In the genomic region with DNA sequence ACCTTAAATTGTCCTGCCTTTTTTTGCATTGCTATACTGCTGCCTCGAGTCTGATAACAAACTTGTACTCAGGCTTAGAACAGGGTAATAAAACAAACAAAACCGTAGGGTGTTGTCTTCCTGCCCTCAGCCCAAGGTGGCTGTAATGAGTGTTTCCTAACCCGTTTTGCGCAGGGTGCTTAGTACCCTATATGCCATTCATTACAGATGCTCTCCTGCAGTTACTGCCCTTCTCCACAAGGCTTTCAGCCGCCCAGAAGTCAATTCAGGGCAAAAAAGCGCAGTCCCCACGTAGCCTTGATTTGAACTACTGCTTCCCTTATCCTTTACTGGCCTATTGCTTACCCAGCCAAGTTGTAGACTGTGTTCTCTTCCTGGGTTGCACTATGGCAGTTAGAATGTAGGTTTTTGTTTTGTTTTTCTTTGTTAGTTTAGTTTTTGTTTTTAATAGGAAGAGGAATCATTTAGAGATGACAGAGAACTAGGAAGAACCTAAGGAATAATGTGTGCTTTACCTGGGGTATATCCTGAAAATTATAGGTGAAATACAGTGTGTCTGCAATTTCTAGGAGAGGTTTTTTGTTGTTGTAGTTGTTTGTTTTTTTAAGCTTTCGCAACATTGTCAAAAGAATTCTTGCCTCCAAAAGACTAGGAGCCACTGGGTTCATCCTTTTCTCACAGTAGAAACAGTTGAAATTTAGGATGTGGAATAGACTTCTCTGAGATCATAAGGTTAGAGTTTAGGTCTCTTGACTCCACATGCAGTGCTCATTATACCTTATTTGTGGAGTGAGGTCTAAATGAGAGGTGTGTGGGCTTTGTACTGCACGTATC, we compare ENCODE assay signal across 9 cellular contexts. TPM values are rescaled to one million over a fixed set of nuclear protein-coding genes. Genes with fewer than 3 reads are reported as not detected.
A peak's percentile ranks its signal among the peaks of the same experiment; 100 is the strongest.
DNase-seq lines count a peak whose midpoint lies in the region; ATAC-seq and TF ChIP-seq lines count a peak whose summit lies in the region.
"Had no signal": no experiment of that assay in that cellular context is flagged by ENCODE, and none has a peak within 500 bp of the region (broad histone marks: within the 10 kb centered on the region; RNA-seq: fewer than 3 reads in every experiment).

No MANE protein-coding gene starts in this region.

- H3K9ac ChIP-seq in endodermal cell (ENCODE audit: extremely low read depth, low read length, poor library complexity, severe bottlenecking), result peak overlapping the region; percentile 79
- peak overlapping the region; percentile 89 for H3K9ac ChIP-seq in mucosa of rectum (ENCODE audit: low read depth in 1 of 2, low read length in 2 of 2)

- H3K9me3 Mint-ChIP-seq in activated CD8-positive, alpha-beta T cell treated with anti-CD3 and anti-CD28 coated beads for 36 hours, result no peaks in the 10 kb centered on the region
- H3K9me3 Mint-ChIP-seq in endodermal cell, result no peaks in the 10 kb centered on the region
- no peaks in the 10 kb centered on the region for H3K9me3 Mint-ChIP-seq in stimulated activated memory B cell treated with anti-CD40 and anti-IgM and Interleukin-4, amounts not matched to agents 10 μg/mL and 1 μg/mL and 100 μg/mL, for 72 hours

- POLR2A ChIA-PET in activated CD8-positive, alpha-beta T cell treated with anti-CD3 and anti-CD28 coated beads for 36 hours (lab: Charles Lee), result interaction anchor here (0.9 to 3.3 kb wide), 5 partner anchors 7 to 64 kb away, joined by 3 to 36 read pairs (median 3); partner anchors contain the start of gene SLC26A2

- intact Hi-C loops in activated CD8-positive, alpha-beta T cell treated with anti-CD3 and anti-CD28 coated beads for 36 hours (cut with micrococcal nuclease), result loop anchor here (10.0 kb wide), 1 partner anchor 753 kb away; the partner anchor contains the start of gene DCTN4

- TF ChIP-seq CTCF in AG10803 (conservative IDR thresholded peaks at IDR 0.05; ENCODE audit: low read length), result peak; percentile 86
- peak; percentile 70 for TF ChIP-seq CTCF in activated CD8-positive, alpha-beta T cell treated with anti-CD3 and anti-CD28 coated beads for 36 hours (IDR thresholded peaks at IDR 0.05)
- peak; percentile 75 for TF ChIP-seq CTCF in endodermal cell (conservative IDR thresholded peaks at IDR 0.05)

- peak; percentile 80 for DNase-seq in AG10803 (ENCODE audit: low read depth)
- peak; percentile 75 for DNase-seq in NCI-H748 (lab: John Stamatoyannopoulos, UW; ENCODE audit: unreplicated experiment)
- DNase-seq in activated CD8-positive, alpha-beta T cell treated with anti-CD3 and anti-CD28 coated beads for 36 hours, result peak; percentile 74
- peak; percentile 80 for DNase-seq in endodermal cell

- ATAC-seq in GM18520 (IDR thresholded peaks at IDR 0.05; ENCODE audit: unreplicated experiment) (peak; percentile 34), HG03095 (IDR thresholded peaks at IDR 0.05; ENCODE audit: unreplicated experiment) (peak; percentile 54)
- ATAC-seq in activated CD8-positive, alpha-beta T cell treated with anti-CD3 and anti-CD28 coated beads for 36 hours, result peak; percentile 69
- ATAC-seq in stimulated activated memory B cell treated with anti-CD40 and anti-IgM and Interleukin-4, amounts not matched to agents 10 μg/mL and 1 μg/mL and 100 μg/mL, for 72 hours, result peak; percentile 70

- WGBS in endodermal cell (ENCODE audit: insufficient coverage in 1 of 2, insufficient read length in 1 of 2), 2 experiments, result 21 to 27% methylated on average over 5 to 9 of the region's 9 CpGs

- peak overlapping the region; percentile 90 for H3K27ac Mint-ChIP-seq in activated CD8-positive, alpha-beta T cell treated with anti-CD3 and anti-CD28 coated beads for 36 hours
- H3K27ac Mint-ChIP-seq in endodermal cell, result peak overlapping the region; percentile 92
- H3K27ac Mint-ChIP-seq in stimulated activated memory B cell treated with anti-CD40 and anti-IgM and Interleukin-4, amounts not matched to agents 10 μg/mL and 1 μg/mL and 100 μg/mL, for 72 hours, result peak overlapping the region; percentile 87

- H3K4me3 ChIP-seq in AG10803 (ENCODE audit: low read length) (peak overlapping the region; percentile 96), endodermal cell (ENCODE audit: low read length) (peak overlapping the region; percentile 90), mucosa of rectum (ENCODE audit: low read length in 2 of 2) (peak overlapping the region; percentile 84)

- CTCF ChIA-PET in activated CD8-positive, alpha-beta T cell treated with anti-CD3 and anti-CD28 coated beads for 36 hours (lab: Charles Lee), result interaction anchor here (0.9 to 3.3 kb wide), 7 partner anchors 9 to 168 kb away, joined by 3 to 18 read pairs (median 4); partner anchors contain the start of gene SLC26A2

- peaks cover 33% of the 10 kb centered on the region for H3K36me3 Mint-ChIP-seq in activated CD8-positive, alpha-beta T cell treated with anti-CD3 and anti-CD28 coated beads for 36 hours (ENCODE audit: low read depth)
- H3K36me3 Mint-ChIP-seq in endodermal cell (ENCODE audit: low read depth), result peaks cover 24% of the 10 kb centered on the region
- H3K36me3 Mint-ChIP-seq in stimulated activated memory B cell treated with anti-CD40 and anti-IgM and Interleukin-4, amounts not matched to agents 10 μg/mL and 1 μg/mL and 100 μg/mL, for 72 hours, result peaks cover 29% of the 10 kb centered on the region

- peak overlapping the region; percentile 93 for H3K4me3 Mint-ChIP-seq in activated CD8-positive, alpha-beta T cell treated with anti-CD3 and anti-CD28 coated beads for 36 hours
- H3K4me3 Mint-ChIP-seq in endodermal cell, result peak overlapping the region; percentile 87
- peak overlapping the region; percentile 88 for H3K4me3 Mint-ChIP-seq in stimulated activated memory B cell treated with anti-CD40 and anti-IgM and Interleukin-4, amounts not matched to agents 10 μg/mL and 1 μg/mL and 100 μg/mL, for 72 hours

- H3K9me3 ChIP-seq in endodermal cell (ENCODE audit: control insufficient read depth, low read length), result no peaks in the 10 kb centered on the region
- H3K9me3 ChIP-seq in mucosa of rectum (ENCODE audit: control insufficient read depth in 2 of 2, low read length in 2 of 2), result no peaks in the 10 kb centered on the region

- peaks cover 44% of the 10 kb centered on the region for H3K4me1 Mint-ChIP-seq in activated CD8-positive, alpha-beta T cell treated with anti-CD3 and anti-CD28 coated beads for 36 hours (ENCODE audit: low read depth)
- H3K4me1 Mint-ChIP-seq in endodermal cell, result peaks cover 25% of the 10 kb centered on the region
- H3K4me1 Mint-ChIP-seq in stimulated activated memory B cell treated with anti-CD40 and anti-IgM and Interleukin-4, amounts not matched to agents 10 μg/mL and 1 μg/mL and 100 μg/mL, for 72 hours, result peaks cover 46% of the 10 kb centered on the region

- H3K36me3 ChIP-seq in endodermal cell (ENCODE audit: control insufficient read depth, insufficient read depth, low read length) (peaks cover 32% of the 10 kb centered on the region), mucosa of rectum (ENCODE audit: control insufficient read depth in 2 of 2, insufficient read depth in 2 of 2, low read length in 2 of 2) (peaks cover 14 to 17% of the 10 kb centered on the region in 2 donors)

- H3K4me1 ChIP-seq in endodermal cell (ENCODE audit: control insufficient read depth, insufficient read depth, low read length) (peaks cover 4% of the 10 kb centered on the region), mucosa of rectum (ENCODE audit: control insufficient read depth in 2 of 2, insufficient read depth in 2 of 2, low read length in 2 of 2) (peaks cover 18 to 27% of the 10 kb centered on the region in 2 donors)

- H3K27ac ChIP-seq in endodermal cell (ENCODE audit: low read depth, low read length) (no peak overlapping the region), mucosa of rectum (ENCODE audit: low read depth in 2 of 2, low read length in 2 of 2) (peak overlapping the region; percentile 91 to 94)

- H3K27me3 Mint-ChIP-seq in activated CD8-positive, alpha-beta T cell treated with anti-CD3 and anti-CD28 coated beads for 36 hours, result no peaks in the 10 kb centered on the region
- H3K27me3 Mint-ChIP-seq in endodermal cell (ENCODE audit: insufficient read depth), result no peaks in the 10 kb centered on the region
- no peaks in the 10 kb centered on the region for H3K27me3 Mint-ChIP-seq in stimulated activated memory B cell treated with anti-CD40 and anti-IgM and Interleukin-4, amounts not matched to agents 10 μg/mL and 1 μg/mL and 100 μg/mL, for 72 hours

- no peaks in the 10 kb centered on the region for H3K27me3 ChIP-seq in endodermal cell (ENCODE audit: control insufficient read depth, insufficient read depth, low read length, poor library complexity, severe bottlenecking)
- no peaks in the 10 kb centered on the region for H3K27me3 ChIP-seq in mucosa of rectum (ENCODE audit: control insufficient read depth in 2 of 2, insufficient read depth in 2 of 2, low read length in 2 of 2)

RNA-seq across cellular contexts. Expression of gene HMGXB3, which starts 1.3 kb away (rescaled TPM):
- 10 to 100 TPM; 30.4 to 32.6 TPM for total RNA-seq in activated CD8-positive, alpha-beta T cell treated with anti-CD3 and anti-CD28 coated beads for 36 hours
- total RNA-seq in endodermal cell, result 10 to 100 TPM; 41.0 to 43.5 TPM
- polyA plus RNA-seq in endodermal cell (2013, experiment 1 of 2), result 28.0 TPM
- polyA plus RNA-seq in endodermal cell (2013, experiment 2 of 2), result 28.3 TPM

RNA-seq across cellular contexts. Expression of gene TIGD6, which starts 1.4 kb away (rescaled TPM):
- total RNA-seq in activated CD8-positive, alpha-beta T cell treated with anti-CD3 and anti-CD28 coated beads for 36 hours, result 1 to 10 TPM; 1.2 to 2.2 TPM
- 1 to 10 TPM; 3.4 to 3.8 TPM for total RNA-seq in endodermal cell
- 5.8 TPM for polyA plus RNA-seq in endodermal cell (2013, experiment 1 of 2)
- polyA plus RNA-seq in endodermal cell (2013, experiment 2 of 2), result 3.7 TPM

RNA-seq across cellular contexts. Expression of gene SLC26A2, which starts 41.3 kb away (rescaled TPM):
- total RNA-seq in activated CD8-positive, alpha-beta T cell treated with anti-CD3 and anti-CD28 coated beads for 36 hours, result 1 to 10 TPM; 5.0 to 5.3 TPM
- total RNA-seq in endodermal cell, result 10 to 100 TPM; 22.3 to 23.9 TPM
- 10.8 TPM for polyA plus RNA-seq in endodermal cell (2013, experiment 1 of 2)
- polyA plus RNA-seq in endodermal cell (2013, experiment 2 of 2), result 11.3 TPM

RNA-seq across cellular contexts. Expression of gene PDE6A, which starts 57.3 kb away (rescaled TPM):
- total RNA-seq in activated CD8-positive, alpha-beta T cell treated with anti-CD3 and anti-CD28 coated beads for 36 hours, result not detected
- under 1 TPM in 1 of 2 donors, not detected in 1; 0.07 TPM for total RNA-seq in endodermal cell
- not detected for polyA plus RNA-seq in endodermal cell (2013, experiment 1 of 2)
- polyA plus RNA-seq in endodermal cell (2013, experiment 2 of 2), result not detected
- total RNA-seq: activated CD8-positive, alpha-beta memory T cell treated with anti-CD3 and anti-CD28 coated beads for 36 hours had no signal
